22 cellular contexts compared by ENCODE assay signal in genomic region chr3:175005881-175006280, GRCh38.
DNase-seq lines count a peak whose midpoint lies in the region; ATAC-seq and TF ChIP-seq lines count a peak whose summit lies in the region.
"Had no signal": no experiment of that assay in that cellular context is flagged by ENCODE, and none has a peak within 500 bp of the region (broad histone marks: within the 10 kb centered on the region; RNA-seq: fewer than 3 reads in every experiment).

No MANE protein-coding gene starts in this region.

- H3K9me3 Mint-ChIP-seq in natural killer cell = peaks cover 11 to 13% of the 10 kb centered on the region in 2 donors

- H3K4me1 Mint-ChIP-seq in natural killer cell = no peaks in the 10 kb centered on the region
- H3K4me1 Mint-ChIP-seq: central memory CD8-positive, alpha-beta T cell had no signal

- H2AFZ ChIP-seq in SK-N-SH (ENCODE audit: low read depth) = no peak overlapping the region

- no peaks in the 10 kb centered on the region for H3K9me2 ChIP-seq in SK-N-SH

- no peak overlapping the region for H3K4me2 ChIP-seq in SK-N-SH

- TF ChIP-seq RAD21 in SK-N-SH (IDR thresholded peaks at IDR 0.05; ENCODE audit: low read length) = no peak

- no peak overlapping the region for H3K27ac ChIP-seq in SK-N-SH (ENCODE audit: low read depth in 2 of 2, low read length in 1 of 2)
- H3K27ac ChIP-seq: dorsolateral prefrontal cortex, epithelial cell of prostate, HL-60, Peyer's patch, WERI-Rb-1 had no signal

- TF ChIP-seq EP300 in SK-N-SH (IDR thresholded peaks at IDR 0.05; ENCODE audit: borderline replicate concordance in 1 of 2, low read depth in 1 of 2, low read length in 1 of 2) = no peak

- TF ChIP-seq CTCF in SK-N-SH (IDR thresholded peaks at IDR 0.05) (no peak), LNCaP clone FGC (IDR thresholded peaks at IDR 0.05; ENCODE audit: control insufficient read depth, extremely low read depth, insufficient read depth) (no peak), natural killer cell (IDR thresholded peaks at IDR 0.05) (no peak)

- intact Hi-C loops in natural killer cell (cut with micrococcal nuclease) = no loop called here

- ATAC-seq in SK-N-SH treated with all-trans-retinoic acid at 6 μM for 48 hours (peak; percentile 31; the same call in 1 of the 3 replicates), natural killer cell (no peak)

- H3K9ac ChIP-seq in SK-N-SH (no peak overlapping the region), endocrine pancreas (ENCODE audit: control insufficient read depth, insufficient read depth, low read length) (no peak overlapping the region)

- peaks cover 6% of the 10 kb centered on the region for H3F3A ChIP-seq in SK-N-SH (replicated peaks; ENCODE audit: insufficient read depth)

- H3K36me3 ChIP-seq in SK-N-SH (replicated peaks in 1 of 2; ENCODE audit: control insufficient read depth in 1 of 2, insufficient read depth in 2 of 2, low read length in 1 of 2) = no peaks in the 10 kb centered on the region
- H3K36me3 ChIP-seq in endocrine pancreas (ENCODE audit: control insufficient read depth, insufficient read depth, low read length) = no peaks in the 10 kb centered on the region
- H3K36me3 ChIP-seq: Peyer's patch, SJSA1, WERI-Rb-1 had no signal

- 59% methylated on average over 5 of the region's 5 CpGs for WGBS in SK-N-SH (ENCODE audit: low lambda C conversion rate)

- no peaks in the 10 kb centered on the region for H3K79me2 ChIP-seq in SK-N-SH (ENCODE audit: insufficient read depth)

- POLR2A ChIA-PET in SK-N-SH (lab: Yijun Ruan, JAX) = no interaction called here

- H3K9me3 ChIP-seq in SK-N-SH (no peaks in the 10 kb centered on the region), endocrine pancreas (ENCODE audit: control insufficient read depth, low read length) (no peaks in the 10 kb centered on the region)
- H3K9me3 ChIP-seq: Peyer's patch, SJSA1 had no signal

- H3K4me1 ChIP-seq in SK-N-SH (ENCODE audit: control insufficient read depth in 1 of 2, insufficient read depth in 2 of 2, low read depth in 1 of 2, low read length in 1 of 2) (no peaks in the 10 kb centered on the region; a peak in 1 of 4 replicates), endocrine pancreas (ENCODE audit: control insufficient read depth, insufficient read depth, low read length) (no peaks in the 10 kb centered on the region)
- H3K4me1 ChIP-seq: Peyer's patch had no signal

- no peaks in the 10 kb centered on the region for H3K27me3 ChIP-seq in SK-N-SH (ENCODE audit: insufficient read depth)
- H3K27me3 ChIP-seq in endocrine pancreas (ENCODE audit: control insufficient read depth, insufficient read depth, low read length) = no peaks in the 10 kb centered on the region
- H3K27me3 ChIP-seq: dorsolateral prefrontal cortex, Peyer's patch, SJSA1 had no signal

- no peaks in the 10 kb centered on the region for H3K36me3 Mint-ChIP-seq in natural killer cell
- H3K36me3 Mint-ChIP-seq: activated naive CD8-positive, alpha-beta T cell had no signal

- H4K20me1 ChIP-seq in SK-N-SH (ENCODE audit: insufficient read depth) = no peaks in the 10 kb centered on the region

- H3K27ac Mint-ChIP-seq in natural killer cell = no peak overlapping the region
- H3K27ac Mint-ChIP-seq: activated naive CD8-positive, alpha-beta T cell had no signal

- no peaks in the 10 kb centered on the region for H3K27me3 Mint-ChIP-seq in natural killer cell (ENCODE audit: low read depth in 2 of 2)
- H3K27me3 Mint-ChIP-seq: activated naive CD8-positive, alpha-beta T cell; central memory CD8-positive, alpha-beta T cell had no signal

- H3K4me3 ChIP-seq in SK-N-SH (ENCODE audit: low read depth in 2 of 2, low read length in 1 of 2) (no peak overlapping the region), LNCaP clone FGC (ENCODE audit: low read depth, low read length) (no peak overlapping the region), endocrine pancreas (ENCODE audit: control insufficient read depth, insufficient read depth, low read length) (peak overlapping the region; percentile 29)
- H3K4me3 ChIP-seq: dorsolateral prefrontal cortex, lung, Peyer's patch, SJSA1 had no signal

- DNase-seq in SK-N-SH (no peak), LNCaP clone FGC (ENCODE audit: low read depth) (peak; percentile 49), natural killer cell (no peak), NCI-H2227 (lab: John Stamatoyannopoulos, UW; ENCODE audit: unreplicated experiment) (no peak), middle frontal gyrus (ENCODE audit: extremely low spot score, low spot score) (no peak)
- DNase-seq in stimulated activated naive CD4-positive, alpha-beta T cell treated with Interleukin-2 at 50 U/mL for 16 hours (lab: John Stamatoyannopoulos, UW) = no peak
- DNase-seq: activated CD4-positive, alpha-beta T cell treated with anti-CD3 and anti-CD28 coated beads, Interleukin-2, amount 50 U/mL, for 1 hour; AML-193; dorsolateral prefrontal cortex; islet precursor cell; NCI-H1436; NK-92 treated with Interleukin-12 subunit alpha and Interleukin-12 subunit beta, amount 100 ng/mL, for 24 hours; Peyer's patch; WERI-Rb-1 had no signal

- CTCF ChIA-PET in SK-N-SH (lab: Yijun Ruan, JAX) = interaction anchor here (0.7 kb wide), 1 partner anchor 143 kb away, joined by 3 read pairs; no protein-coding TSS in a partner anchor

- no peak overlapping the region for H3K4me3 Mint-ChIP-seq in natural killer cell
- H3K4me3 Mint-ChIP-seq: activated naive CD8-positive, alpha-beta T cell; central memory CD8-positive, alpha-beta T cell had no signal

TF ChIP-seq in SK-N-SH treated with all-trans-retinoic acid at 6 μM for 48 hours, 23 proteins besides CTCF, POLR2A, EP300 and RAD21:
- TF ChIP-seq RARB (CRISPR knock-in tag; IDR thresholded peaks at IDR 0.05) (no peak), ARNTL (CRISPR knock-in tag; IDR thresholded peaks at IDR 0.05; ENCODE audit: borderline replicate concordance, low read depth) (no peak), CSDC2 (CRISPR knock-in tag; IDR thresholded peaks at IDR 0.05) (no peak), TOX (CRISPR knock-in tag; IDR thresholded peaks at IDR 0.05; ENCODE audit: borderline replicate concordance) (no peak)

TF ChIP-seq in SK-N-SH, 30 proteins besides CTCF, POLR2A, EP300 and RAD21:
- TF ChIP-seq MXI1 (IDR thresholded peaks at IDR 0.05; ENCODE audit: low read depth, low read length) (no peak), GABPA (IDR thresholded peaks at IDR 0.05; ENCODE audit: low read depth) (no peak), RXRA (IDR thresholded peaks at IDR 0.05; ENCODE audit: borderline replicate concordance, low read depth) (no peak), NFIC (IDR thresholded peaks at IDR 0.05; ENCODE audit: borderline replicate concordance) (no peak), NRF1 (IDR thresholded peaks at IDR 0.05; ENCODE audit: low read depth, low read length) (no peak), FOXJ3 (CRISPR knock-in tag; IDR thresholded peaks at IDR 0.05) (no peak)
TF ChIP-seq in SK-N-SH: peak in this region for 0.
